1 cellular context compared by ENCODE assay signal in genomic region chr10:125154529-125154928, GRCh38.
A peak's percentile ranks its signal among the peaks of the same experiment; 100 is the strongest.
TF ChIP-seq lines count a peak whose summit lies in the region.

No MANE protein-coding gene starts in this region.

TF ChIP-seq in K562, 482 proteins besides CTCF, POLR2A, EP300 and RAD21 (continued from another document):
- TF ChIP-seq RBBP5 (IDR thresholded peaks at IDR 0.05; ENCODE audit: borderline replicate concordance, insufficient read depth, low read length, poor library complexity, severe bottlenecking) = peak; percentile 35
- TF ChIP-seq PRDM10 (IDR thresholded peaks at IDR 0.05; ENCODE audit: partially characterized antibody) = peak; percentile 77
- no peak for TF ChIP-seq CHAMP1 (IDR thresholded peaks at IDR 0.05)
- TF ChIP-seq MNT (conservative IDR thresholded peaks at IDR 0.05) = peak; percentile 59 to 64; a peak in 3 of 4 replicates
- TF ChIP-seq MYC (IDR thresholded peaks at IDR 0.05; ENCODE audit: low read depth, low read length) = peak; percentile 68
- TF ChIP-seq MYC (CRISPR knock-in tag; IDR thresholded peaks at IDR 0.05; ENCODE audit: borderline replicate concordance, low read depth) = no peak
- TF ChIP-seq ZNF717 (CRISPR knock-in tag; IDR thresholded peaks at IDR 0.05) = no peak
